1 cellular context compared by ENCODE assay signal in genomic region chr7:146781352-146782116, GRCh38.
TF ChIP-seq lines count a peak whose summit lies in the region.

No MANE protein-coding gene starts in this region.

TF ChIP-seq in GM23338, 12 proteins besides CTCF, POLR2A, EP300 and RAD21 (continued from another document):
- TF ChIP-seq REST (IDR thresholded peaks at IDR 0.05; ENCODE audit: unreplicated experiment) = no peak
- TF ChIP-seq JUNB (IDR thresholded peaks at IDR 0.05; ENCODE audit: unreplicated experiment) = no peak
- no peak for TF ChIP-seq STAT1 (IDR thresholded peaks at IDR 0.05; ENCODE audit: unreplicated experiment)
- no peak for TF ChIP-seq ZNF114 (CRISPR knock-in tag; IDR thresholded peaks at IDR 0.05)
